Comparison of ENCODE assay signal across 15 cellular contexts in the genomic region with DNA sequence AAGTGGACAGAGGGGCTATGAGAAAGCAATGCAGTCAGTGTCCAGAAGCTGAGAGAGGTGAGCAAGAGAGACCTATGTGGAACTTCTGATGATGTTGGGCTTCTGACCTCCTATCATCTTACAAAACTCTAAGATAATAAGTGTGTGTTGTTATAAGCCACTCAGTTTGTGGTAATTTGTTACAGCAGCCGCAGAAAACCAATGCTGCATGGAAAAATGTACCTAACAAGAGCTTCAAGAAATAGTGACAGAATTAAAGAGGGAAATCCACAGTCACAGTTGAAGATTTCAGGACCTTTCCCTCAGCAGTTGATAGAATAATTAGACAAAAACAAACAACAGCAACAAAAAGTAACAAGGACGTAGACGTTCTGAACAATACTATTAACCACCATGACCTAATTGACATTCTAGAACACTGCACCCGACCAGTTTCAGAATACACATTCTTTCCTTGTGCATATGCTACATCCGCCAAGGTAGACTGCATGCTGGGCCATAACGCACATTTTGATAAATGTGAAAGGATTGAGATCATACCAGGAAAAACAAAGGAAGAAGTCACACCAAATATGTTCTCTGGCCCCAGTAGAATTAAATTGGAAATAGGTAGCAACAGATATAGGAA. TPM values are rescaled to one million over a fixed set of nuclear protein-coding genes. Genes with fewer than 3 reads are reported as not detected.
DNase-seq lines count a peak whose midpoint lies in the region; ATAC-seq and TF ChIP-seq lines count a peak whose summit lies in the region.
"Had no signal": no experiment of that assay in that cellular context is flagged by ENCODE, and none has a peak within 500 bp of the region (broad histone marks: within the 10 kb centered on the region; RNA-seq: fewer than 3 reads in every experiment).

No MANE protein-coding gene starts in this region.

- peaks cover 1% of the 10 kb centered on the region for H3K36me3 Mint-ChIP-seq in activated T-cell treated with anti-CD3 and anti-CD28 coated beads, Interleukin-2, amount 50 U/mL, for 4 hours (ENCODE audit: insufficient read depth)
- H3K36me3 Mint-ChIP-seq in T-helper 17 cell (ENCODE audit: low read depth) = peaks cover 8% of the 10 kb centered on the region
- H3K36me3 Mint-ChIP-seq in central memory CD8-positive, alpha-beta T cell (ENCODE audit: insufficient read depth) = peaks cover 34% of the 10 kb centered on the region

- intact Hi-C loops in esophagus squamous epithelium (cut with DNase I) = no loop called here

- WGBS in esophagus squamous epithelium, 2 donors = 69 to 79% methylated on average over 6 of the region's 6 CpGs

- no peaks in the 10 kb centered on the region for H3K9me3 Mint-ChIP-seq in activated T-cell treated with anti-CD3 and anti-CD28 coated beads, Interleukin-2, amount 50 U/mL, for 4 hours
- no peaks in the 10 kb centered on the region for H3K9me3 Mint-ChIP-seq in central memory CD8-positive, alpha-beta T cell

- no peaks in the 10 kb centered on the region for H3K27me3 Mint-ChIP-seq in activated T-cell treated with anti-CD3 and anti-CD28 coated beads, Interleukin-2, amount 50 U/mL, for 4 hours (ENCODE audit: low read depth)
- no peaks in the 10 kb centered on the region for H3K27me3 Mint-ChIP-seq in T-helper 17 cell
- H3K27me3 Mint-ChIP-seq in central memory CD8-positive, alpha-beta T cell = no peaks in the 10 kb centered on the region

- no peak overlapping the region for H3K4me3 ChIP-seq in esophagus squamous epithelium
- H3K4me3 ChIP-seq: tibial nerve had no signal

- no peak for TF ChIP-seq CTCF in esophagus squamous epithelium (IDR thresholded peaks at IDR 0.05)

- peak overlapping the region in 1 of 4 donors; percentile 90 for H3K27ac ChIP-seq in esophagus squamous epithelium

- H3K27ac Mint-ChIP-seq in T-helper 17 cell = peak overlapping the region; percentile 99
- H3K27ac Mint-ChIP-seq in central memory CD8-positive, alpha-beta T cell (ENCODE audit: low read depth) = peak overlapping the region; percentile 98

- no peaks in the 10 kb centered on the region for H3K36me3 ChIP-seq in esophagus squamous epithelium
- H3K36me3 ChIP-seq: tibial nerve had no signal

- H3K4me1 ChIP-seq in esophagus squamous epithelium = peaks cover 18 to 67% (median 25%) of the 10 kb centered on the region in 3 donors

- no peaks in the 10 kb centered on the region for H3K9me3 ChIP-seq in T-helper 17 cell (ENCODE audit: control insufficient read depth, low read length, poor library complexity, severe bottlenecking)
- no peaks in the 10 kb centered on the region for H3K9me3 ChIP-seq in esophagus squamous epithelium
- H3K9me3 ChIP-seq: tibial nerve had no signal

- ATAC-seq in activated T-cell treated with anti-CD3 and anti-CD28 coated beads, Interleukin-2, amount 50 U/mL, for 4 hours = no peak
- ATAC-seq in T-helper 17 cell = no peak
- ATAC-seq in central memory CD8-positive, alpha-beta T cell (replicated peaks; ENCODE audit: extremely low read depth, poor library complexity, severe bottlenecking) = no peak
- peak; percentile 16 for ATAC-seq in stimulated activated naive CD8-positive, alpha-beta T cell treated with anti-CD3 and anti-CD28 coated beads, Interleukin-15, Interleukin-2, amounts not matched to agents 100 U/mL and 50 U/mL, for 24 hours
- no peak for ATAC-seq in HG03175 (IDR thresholded peaks at IDR 0.05; ENCODE audit: unreplicated experiment)
- ATAC-seq: left cardiac atrium had no signal

- peaks cover 96% of the 10 kb centered on the region for H3K4me1 Mint-ChIP-seq in activated T-cell treated with anti-CD3 and anti-CD28 coated beads, Interleukin-2, amount 50 U/mL, for 4 hours (ENCODE audit: low read depth)
- peaks cover 72% of the 10 kb centered on the region for H3K4me1 Mint-ChIP-seq in T-helper 17 cell
- peaks cover 69% of the 10 kb centered on the region for H3K4me1 Mint-ChIP-seq in central memory CD8-positive, alpha-beta T cell

- peak in 1 of 4 donors; percentile 9 for TF ChIP-seq POLR2A in esophagus squamous epithelium (IDR thresholded peaks at IDR 0.05)

- no peaks in the 10 kb centered on the region for H3K27me3 ChIP-seq in esophagus squamous epithelium
- H3K27me3 ChIP-seq: tibial nerve had no signal

- DNase-seq in activated T-cell treated with anti-CD3 and anti-CD28 coated beads, Interleukin-2, amount 50 U/mL, for 4 hours = no peak
- DNase-seq in activated T-cell treated with anti-CD3 and anti-CD28 coated beads for 4 hours (no peak), T-helper 17 cell (no peak), esophagus squamous epithelium (lab: John Stamatoyannopoulos, UW) (no peak), NCI-H2081 treated with DMSO at 0.1 percent for 48 hours (lab: John Stamatoyannopoulos, UW) (no peak)
- no peak for DNase-seq in central memory CD8-positive, alpha-beta T cell (ENCODE audit: low spot score in 2 of 2)
- peak; percentile 35 for DNase-seq in stimulated activated naive CD8-positive, alpha-beta T cell treated with anti-CD3 and anti-CD28 coated beads, Interleukin-15, Interleukin-2, amounts not matched to agents 100 U/mL and 50 U/mL, for 24 hours
- DNase-seq: activated CD4-positive, CD25-positive, alpha-beta regulatory T cell treated with anti-CD3 and anti-CD28 coated beads, Interleukin-2, amount 50 U/mL, for 72 hours; hypothalamus; left cardiac atrium; NCI-H2081; NCI-H774; RPMI8226 had no signal

- peak overlapping the region; percentile 74 for H3K4me3 Mint-ChIP-seq in activated T-cell treated with anti-CD3 and anti-CD28 coated beads, Interleukin-2, amount 50 U/mL, for 4 hours
- H3K4me3 Mint-ChIP-seq in T-helper 17 cell = peak overlapping the region; percentile 84
- peak overlapping the region; percentile 59 for H3K4me3 Mint-ChIP-seq in central memory CD8-positive, alpha-beta T cell

RNA-seq across cellular contexts. Expression of a gene that starts 1.8 kb away (rescaled TPM):
- 100 to 1,000 TPM in 2 of 3 donors, 10 to 100 TPM in 1; 79.4 to 112 (median 107) TPM for total RNA-seq in activated T-cell treated with anti-CD3 and anti-CD28 coated beads, Interleukin-2, amount 50 U/mL, for 4 hours
- 100 to 1,000 TPM; 793 to 831 TPM for total RNA-seq in T-helper 17 cell
- total RNA-seq in esophagus squamous epithelium = 10 to 100 TPM; 20.0 to 61.2 (median 25.8) TPM

Comparison
In these comparisons a context has a peak if more than half of its experiments do, and no peak if none do; other contexts are left out.
1. RNA of a gene that starts 1.8 kb away (total RNA-seq): 793 to 831 TPM in T-helper 17 cell; 79.4 to 112 TPM in activated T-cell treated with anti-CD3 and anti-CD28 coated beads, Interleukin-2, amount 50 U/mL, for 4 hours and 20.0 to 61.2 TPM in esophagus squamous epithelium; every median in the first group is over 4 times any median in the second.
2. Peak in every context shown above with its lines, with median percentiles within 50 percentile points of each other: H3K4me3 Mint-ChIP-seq.